14 cellular contexts compared by ENCODE assay signal in genomic region chr3:186871403-186871924, GRCh38. TPM values are rescaled to one million over a fixed set of nuclear protein-coding genes. Genes with fewer than 3 reads are reported as not detected.
A peak's percentile ranks its signal among the peaks of the same experiment; 100 is the strongest.
DNase-seq lines count a peak whose midpoint lies in the region; ATAC-seq and TF ChIP-seq lines count a peak whose summit lies in the region.
"Had no signal": no experiment of that assay in that cellular context is flagged by ENCODE, and none has a peak within 500 bp of the region (broad histone marks: within the 10 kb centered on the region; RNA-seq: fewer than 3 reads in every experiment).

No MANE protein-coding gene starts in this region.

- no peak for TF ChIP-seq EP300 in esophagus muscularis mucosa (IDR thresholded peaks at IDR 0.05)

- H3K4me2 ChIP-seq in Loucy (ENCODE audit: low read depth, low read length, poor library complexity, severe bottlenecking): no peak overlapping the region

- peak overlapping the region; percentile 72 for H3K27ac Mint-ChIP-seq in CD8-positive, alpha-beta T cell
- peak overlapping the region; percentile 87 for H3K27ac Mint-ChIP-seq in activated naive CD8-positive, alpha-beta T cell
- peak overlapping the region; percentile 64 for H3K27ac Mint-ChIP-seq in mesothelial cell of epicardium

- no peak for DNase-seq in CD8-positive, alpha-beta T cell
- DNase-seq in mesothelial cell of epicardium (ENCODE audit: low spot score in 2 of 2, unreplicated experiment in 2 of 2) (no peak), foreskin keratinocyte (no peak), esophagus muscularis mucosa (ENCODE audit: extremely low spot score) (no peak)
- DNase-seq: aorta, DMS79, NCI-H2227 treated with DMSO at 0.1 percent for 48 hours, SJCRH30 had no signal

- no peaks in the 10 kb centered on the region for H3K36me3 ChIP-seq in CD8-positive, alpha-beta T cell (ENCODE audit: insufficient read depth, low read length)
- H3K36me3 ChIP-seq in Loucy (ENCODE audit: insufficient read depth, low read length) (no peaks in the 10 kb centered on the region), esophagus muscularis mucosa (no peaks in the 10 kb centered on the region)
- H3K36me3 ChIP-seq: SJCRH30 had no signal

- no peak overlapping the region for H3K4me3 ChIP-seq in CD8-positive, alpha-beta T cell (ENCODE audit: low read depth, low read length)
- H3K4me3 ChIP-seq in Loucy (ENCODE audit: low read length, poor library complexity, severe bottlenecking): no peak overlapping the region
- H3K4me3 ChIP-seq in esophagus muscularis mucosa: no peak overlapping the region
- H3K4me3 ChIP-seq: SJCRH30 had no signal

- ATAC-seq in CD8-positive, alpha-beta T cell: no peak
- ATAC-seq in HG02571 (IDR thresholded peaks at IDR 0.05; ENCODE audit: unreplicated experiment): no peak
- no peak for ATAC-seq in foreskin keratinocyte
- ATAC-seq in GM18909 (IDR thresholded peaks at IDR 0.05; ENCODE audit: poor library complexity, unreplicated experiment): no peak

- no peaks in the 10 kb centered on the region for H3K79me2 ChIP-seq in Loucy (ENCODE audit: insufficient read depth, low read length)

- no peak overlapping the region for H3K27ac ChIP-seq in CD8-positive, alpha-beta T cell (ENCODE audit: low read depth, low read length)
- H3K27ac ChIP-seq in foreskin keratinocyte (no peak overlapping the region), esophagus muscularis mucosa (replicated peaks in 1 of 4) (no peak overlapping the region)
- H3K27ac ChIP-seq: epithelial cell of prostate, SJCRH30 had no signal

- H3K9me3 Mint-ChIP-seq in CD8-positive, alpha-beta T cell: no peaks in the 10 kb centered on the region
- H3K9me3 Mint-ChIP-seq in activated naive CD8-positive, alpha-beta T cell (ENCODE audit: low read depth): no peaks in the 10 kb centered on the region
- peaks cover 3% of the 10 kb centered on the region for H3K9me3 Mint-ChIP-seq in mesothelial cell of epicardium

- no peaks in the 10 kb centered on the region for H3K27me3 Mint-ChIP-seq in CD8-positive, alpha-beta T cell (ENCODE audit: low read depth)
- no peaks in the 10 kb centered on the region for H3K27me3 Mint-ChIP-seq in activated naive CD8-positive, alpha-beta T cell
- H3K27me3 Mint-ChIP-seq in mesothelial cell of epicardium (ENCODE audit: low read depth): no peaks in the 10 kb centered on the region

- peak overlapping the region; percentile 62; the same call in 1 of the 2 replicates for H2AFZ ChIP-seq in Loucy (ENCODE audit: low read length)

- H3K4me1 Mint-ChIP-seq in CD8-positive, alpha-beta T cell (ENCODE audit: low read depth): peaks cover 21% of the 10 kb centered on the region
- peaks cover 32% of the 10 kb centered on the region for H3K4me1 Mint-ChIP-seq in activated naive CD8-positive, alpha-beta T cell (ENCODE audit: low read depth)
- H3K4me1 Mint-ChIP-seq in mesothelial cell of epicardium: peaks cover 30% of the 10 kb centered on the region
- H3K4me1 Mint-ChIP-seq: neural crest cell had no signal

- TF ChIP-seq POLR2A in esophagus muscularis mucosa (IDR thresholded peaks at IDR 0.05; ENCODE audit: low read depth): no peak

- H4K20me1 ChIP-seq in Loucy (ENCODE audit: insufficient read depth, low read length, poor library complexity, severe bottlenecking): no peaks in the 10 kb centered on the region

- WGBS in esophagus muscularis mucosa: 64% methylated on average over 2 of the region's 2 CpGs

- peaks cover 12% of the 10 kb centered on the region for H3K4me1 ChIP-seq in CD8-positive, alpha-beta T cell (ENCODE audit: insufficient read depth, low read length)
- peaks cover 10% of the 10 kb centered on the region for H3K4me1 ChIP-seq in Loucy (ENCODE audit: insufficient read depth, low read length, poor library complexity, severe bottlenecking)
- H3K4me1 ChIP-seq in foreskin keratinocyte: peaks cover 3% of the 10 kb centered on the region
- H3K4me1 ChIP-seq in esophagus muscularis mucosa: peaks cover 0 to 11% (median 4%) of the 10 kb centered on the region in 4 donors
- H3K4me1 ChIP-seq: SJCRH30 had no signal

- CTCF ChIA-PET in CD8-positive, alpha-beta T cell (lab: Charles Lee): no interaction called here

- H3K9ac ChIP-seq in Loucy (ENCODE audit: low read depth, low read length, poor library complexity, severe bottlenecking): no peak overlapping the region

- no peak for TF ChIP-seq CTCF in CD8-positive, alpha-beta T cell (IDR thresholded peaks at IDR 0.05)
- no peak for TF ChIP-seq CTCF in Loucy (conservative IDR thresholded peaks at IDR 0.05; ENCODE audit: low read length)
- TF ChIP-seq CTCF in mesothelial cell of epicardium (IDR thresholded peaks at IDR 0.05; ENCODE audit: unreplicated experiment): no peak
- no peak for TF ChIP-seq CTCF in foreskin keratinocyte (conservative IDR thresholded peaks at IDR 0.05)
- no peak for TF ChIP-seq CTCF in esophagus muscularis mucosa (IDR thresholded peaks at IDR 0.05)

- no peaks in the 10 kb centered on the region for H3F3A ChIP-seq in Loucy (ENCODE audit: low read depth)

- POLR2A ChIA-PET in CD8-positive, alpha-beta T cell (lab: Charles Lee): interaction anchor here (1.1 kb wide), 1 partner anchor 9 kb away, joined by 3 read pairs; no protein-coding TSS in a partner anchor

- H3K27me3 ChIP-seq in CD8-positive, alpha-beta T cell (ENCODE audit: insufficient read depth, low read length): no peaks in the 10 kb centered on the region
- H3K27me3 ChIP-seq in Loucy (ENCODE audit: insufficient read depth, low read length, poor library complexity, severe bottlenecking) (no peaks in the 10 kb centered on the region), foreskin keratinocyte (no peaks in the 10 kb centered on the region), esophagus muscularis mucosa (no peaks in the 10 kb centered on the region)
- H3K27me3 ChIP-seq: SJCRH30 had no signal

- H3K36me3 Mint-ChIP-seq in CD8-positive, alpha-beta T cell: no peaks in the 10 kb centered on the region
- H3K36me3 Mint-ChIP-seq in activated naive CD8-positive, alpha-beta T cell: no peaks in the 10 kb centered on the region
- H3K36me3 Mint-ChIP-seq in mesothelial cell of epicardium: no peaks in the 10 kb centered on the region

- intact Hi-C loops in CD8-positive, alpha-beta T cell (cut with DNase I, micrococcal nuclease): no loop called here
- intact Hi-C loops in esophagus muscularis mucosa (cut with DNase I): no loop called here

- no peaks in the 10 kb centered on the region for H3K9me2 ChIP-seq in Loucy (replicated peaks; ENCODE audit: low read depth, low read length)

- peak overlapping the region; percentile 3 for H3K4me3 Mint-ChIP-seq in CD8-positive, alpha-beta T cell
- H3K4me3 Mint-ChIP-seq in activated naive CD8-positive, alpha-beta T cell: no peak overlapping the region
- H3K4me3 Mint-ChIP-seq in mesothelial cell of epicardium: no peak overlapping the region
- H3K4me3 Mint-ChIP-seq: neural crest cell had no signal

- H3K9me3 ChIP-seq in CD8-positive, alpha-beta T cell (ENCODE audit: low read length): no peaks in the 10 kb centered on the region
- H3K9me3 ChIP-seq in Loucy (ENCODE audit: insufficient read depth, low read depth, low read length) (0 out of 2 replicates have a peak, but pooled peaks cover under 1% of the 10 kb centered on the region), esophagus muscularis mucosa (no peaks in the 10 kb centered on the region)
- H3K9me3 ChIP-seq: SJCRH30 had no signal

RNA-seq across cellular contexts. Expression of gene ADIPOQ, which starts 29.0 kb away (rescaled TPM):
- not detected for total RNA-seq in CD8-positive, alpha-beta T cell
- not detected in 3 replicates for total RNA-seq in mesothelial cell of epicardium
- total RNA-seq in foreskin keratinocyte: not detected in 2 replicates
- polyA plus RNA-seq in foreskin keratinocyte: not detected in 2 replicates
- total RNA-seq in esophagus muscularis mucosa: under 1 TPM; 0.17 to 0.84 (median 0.49) TPM
- total RNA-seq: neural crest cell, SJCRH30 had no signal

RNA-seq across cellular contexts. Expression of gene ST6GAL1, which starts 58.9 kb away (rescaled TPM):
- 10 to 100 TPM; 23.1 to 28.5 TPM for total RNA-seq in CD8-positive, alpha-beta T cell
- total RNA-seq in mesothelial cell of epicardium: 38.7 to 50.3 TPM (median 45.8 TPM) in 3 replicates
- total RNA-seq in foreskin keratinocyte: 8.4 and 10.4 TPM in 2 replicates
- 4.4 and 5.3 TPM in 2 replicates for polyA plus RNA-seq in foreskin keratinocyte
- 10 to 100 TPM; 15.4 to 29.6 (median 24.4) TPM for total RNA-seq in esophagus muscularis mucosa
